19 cellular contexts compared by ENCODE assay signal in the genomic region with DNA sequence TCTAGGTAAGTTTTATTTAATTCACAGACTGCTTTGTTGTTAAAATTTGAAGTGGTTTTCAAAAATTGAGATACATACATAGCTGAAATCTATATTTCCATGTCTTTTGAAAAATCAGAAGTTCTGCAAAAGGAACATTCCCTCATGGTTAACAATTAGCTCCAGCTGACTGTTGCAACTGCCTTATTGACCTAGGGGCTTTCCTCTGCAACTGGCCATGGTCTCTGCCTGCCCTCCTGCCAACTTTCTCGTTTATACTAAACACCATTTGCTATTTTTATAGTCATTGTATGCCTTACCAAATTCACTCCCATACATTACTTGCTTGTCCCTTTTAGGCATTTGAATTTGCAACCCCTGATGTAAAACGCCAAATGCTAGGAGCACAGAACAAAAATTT.
DNase-seq lines count a peak whose midpoint lies in the region; ATAC-seq and TF ChIP-seq lines count a peak whose summit lies in the region.
"Had no signal": no experiment of that assay in that cellular context is flagged by ENCODE, and none has a peak within 500 bp of the region (broad histone marks: within the 10 kb centered on the region; RNA-seq: fewer than 3 reads in every experiment).

No MANE protein-coding gene starts in this region.

- no peaks in the 10 kb centered on the region for H3K27me3 Mint-ChIP-seq in activated CD4-positive, alpha-beta T cell treated with anti-CD3 and anti-CD28 coated beads, Interleukin-2, amount 10 ng/mL, durations not matched to agents 24 days and 14 days
- H3K27me3 Mint-ChIP-seq: B cell; CD4-positive, CD25-positive, alpha-beta regulatory T cell had no signal

- peak overlapping the region; percentile 43 for H3K4me2 ChIP-seq in hepatocyte
- H3K4me2 ChIP-seq: BLaER1, GM23338 had no signal

- no peak for ATAC-seq in omental fat pad (ENCODE audit: low FRiP score)
- ATAC-seq: CD8-positive, alpha-beta T cell; GM12878; HCT116 had no signal

- peaks cover 9% of the 10 kb centered on the region for H3K79me2 ChIP-seq in hepatocyte

- H3K27me3 ChIP-seq in hepatocyte (no peaks in the 10 kb centered on the region), liver (ENCODE audit: control insufficient read depth in 4 of 4, insufficient read depth in 4 of 4, low read length in 3 of 4) (no peaks in the 10 kb centered on the region)
- H3K27me3 ChIP-seq: BLaER1 had no signal

- H3K9me3 Mint-ChIP-seq in activated CD4-positive, alpha-beta T cell treated with anti-CD3 and anti-CD28 coated beads, Interleukin-2, amount 10 ng/mL, durations not matched to agents 24 days and 14 days: no peaks in the 10 kb centered on the region
- H3K9me3 Mint-ChIP-seq: GM23338, H9 had no signal

- TF ChIP-seq CTCF in hepatocyte (IDR thresholded peaks at IDR 0.05; ENCODE audit: poor library complexity) (no peak), liver (IDR thresholded peaks at IDR 0.05; ENCODE audit: low read depth, low read length, missing input control) (no peak), GM10248 (IDR thresholded peaks at IDR 0.05; ENCODE audit: control extremely low read depth, extremely low read depth, low read depth, missing control alignments) (no peak), omental fat pad (IDR thresholded peaks at IDR 0.05) (no peak)

- no peaks in the 10 kb centered on the region for H3K36me3 Mint-ChIP-seq in activated CD4-positive, alpha-beta T cell treated with anti-CD3 and anti-CD28 coated beads, Interleukin-2, amount 10 ng/mL, durations not matched to agents 24 days and 14 days (ENCODE audit: low read depth)
- H3K36me3 Mint-ChIP-seq: CD4-positive, CD25-positive, alpha-beta regulatory T cell; CD8-positive, alpha-beta T cell had no signal

- POLR2A ChIA-PET in GM10248 (lab: Yijun Ruan, JAX): no interaction called here

- no peaks in the 10 kb centered on the region for H4K20me1 ChIP-seq in hepatocyte (ENCODE audit: insufficient read depth, poor library complexity, severe bottlenecking)
- H4K20me1 ChIP-seq: BLaER1 had no signal

- no peak overlapping the region for H3K27ac Mint-ChIP-seq in activated CD4-positive, alpha-beta T cell treated with anti-CD3 and anti-CD28 coated beads, Interleukin-2, amount 10 ng/mL, durations not matched to agents 24 days and 14 days
- H3K27ac Mint-ChIP-seq: B cell; CD4-positive, CD25-positive, alpha-beta regulatory T cell; CD8-positive, alpha-beta T cell had no signal

- no peaks in the 10 kb centered on the region for H3K9me2 ChIP-seq in hepatocyte (replicated peaks; ENCODE audit: insufficient read depth)

- intact Hi-C loops in activated CD4-positive, alpha-beta T cell treated with anti-CD3 and anti-CD28 coated beads, Interleukin-2, amount 10 ng/mL, durations not matched to agents 24 days and 14 days (cut with micrococcal nuclease): no loop called here

- TF ChIP-seq RAD21 in liver (IDR thresholded peaks at IDR 0.05): peak in 1 of 2 donors; percentile 7

- WGBS in hepatocyte (ENCODE audit: low lambda C conversion rate, missing lambda C conversion rate): 72% methylated on average over 2 of the region's 2 CpGs
- 22% methylated on average over 2 of the region's 2 CpGs for WGBS in liver

- H3K36me3 ChIP-seq in hepatocyte (replicated peaks; ENCODE audit: insufficient read depth, low read depth) (no peaks in the 10 kb centered on the region), liver (ENCODE audit: control insufficient read depth in 4 of 4, insufficient read depth in 3 of 4, low read depth in 1 of 4, low read length in 3 of 4) (no peaks in the 10 kb centered on the region)
- H3K36me3 ChIP-seq: BLaER1 had no signal

- CTCF ChIA-PET in GM10248 (lab: Yijun Ruan, JAX): interaction anchor here (1.1 kb wide), 1 partner anchor 10 kb away, joined by 3 read pairs; no protein-coding TSS in a partner anchor

- no peak overlapping the region for H2AFZ ChIP-seq in hepatocyte
- H2AFZ ChIP-seq: GM23338 had no signal

- peak overlapping the region; percentile 48 for H3K27ac ChIP-seq in hepatocyte
- H3K27ac ChIP-seq in liver (ENCODE audit: low read depth in 1 of 2, low read length in 2 of 2): peak overlapping the region; percentile 76 to 85
- H3K27ac ChIP-seq: 22Rv1, BLaER1, C4-2B had no signal

- H3K4me3 Mint-ChIP-seq in activated CD4-positive, alpha-beta T cell treated with anti-CD3 and anti-CD28 coated beads, Interleukin-2, amount 10 ng/mL, durations not matched to agents 24 days and 14 days: no peak overlapping the region
- H3K4me3 Mint-ChIP-seq: B cell; CD4-positive, CD25-positive, alpha-beta regulatory T cell; CD8-positive, alpha-beta T cell; GM23338; H9 had no signal

- no peaks in the 10 kb centered on the region for H3K9me3 ChIP-seq in hepatocyte (ENCODE audit: low read depth)
- H3K9me3 ChIP-seq in liver (ENCODE audit: control insufficient read depth in 4 of 4, low read length in 3 of 4): no peaks in the 10 kb centered on the region
- H3K9me3 ChIP-seq: BLaER1, Caco-2 had no signal

- H3K4me1 Mint-ChIP-seq in activated CD4-positive, alpha-beta T cell treated with anti-CD3 and anti-CD28 coated beads, Interleukin-2, amount 10 ng/mL, durations not matched to agents 24 days and 14 days: no peaks in the 10 kb centered on the region
- H3K4me1 Mint-ChIP-seq: B cell; CD4-positive, CD25-positive, alpha-beta regulatory T cell had no signal

- DNase-seq in activated CD4-positive, alpha-beta T cell treated with anti-CD3 and anti-CD28 coated beads, Interleukin-2, amount 10 ng/mL, durations not matched to agents 24 days and 14 days: peak; percentile 4
- no peak for DNase-seq in activated CD4-positive, alpha-beta T cell treated with anti-CD3 and anti-CD28 coated beads, Interleukin-2, amount 50 U/mL, for 48 hours
- DNase-seq in hepatocyte (ENCODE audit: low spot score) (no peak), GM10248 (ENCODE audit: extremely low spot score) (no peak), omental fat pad (ENCODE audit: low spot score) (no peak)
- DNase-seq: Caco-2; CD4-positive, CD25-positive, alpha-beta regulatory T cell; CD8-positive, alpha-beta T cell; DMS153; DND-41; H9 had no signal

- H3K4me3 ChIP-seq in hepatocyte (no peak overlapping the region), liver (ENCODE audit: low read depth in 1 of 3, low read length in 3 of 3) (peak overlapping the region in 2 of 3 donors; percentile 9 to 17)
- H3K4me3 ChIP-seq: BLaER1, GM12878, GM23338 had no signal

- H3K9ac ChIP-seq in liver (ENCODE audit: low read depth in 1 of 2, low read length in 2 of 2): peak overlapping the region in 1 of 2 donors; percentile 58
- H3K9ac ChIP-seq: BLaER1 had no signal

- H3K4me1 ChIP-seq in hepatocyte (ENCODE audit: insufficient read depth): peaks cover 29% of the 10 kb centered on the region
- H3K4me1 ChIP-seq in liver (ENCODE audit: control insufficient read depth in 4 of 4, insufficient read depth in 4 of 4, low read length in 3 of 4): peaks cover 15 to 50% (median 45%) of the 10 kb centered on the region in 4 donors
- H3K4me1 ChIP-seq: BLaER1 had no signal

TF ChIP-seq in liver, 16 proteins besides CTCF, POLR2A, EP300 and RAD21 (continues in another document):
- TF ChIP-seq FOXA1 (IDR thresholded peaks at IDR 0.05) (peak; percentile 94), YY1 (IDR thresholded peaks at IDR 0.05) (peak; percentile 72), SP1 (IDR thresholded peaks at IDR 0.05) (no peak), HNF4G (IDR thresholded peaks at IDR 0.05) (no peak)
- TF ChIP-seq, protein P1, sequence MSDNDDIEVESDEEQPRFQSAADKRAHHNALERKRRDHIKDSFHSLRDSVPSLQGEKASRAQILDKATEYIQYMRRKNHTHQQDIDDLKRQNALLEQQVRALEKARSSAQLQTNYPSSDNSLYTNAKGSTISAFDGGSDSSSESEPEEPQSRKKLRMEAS (IDR thresholded peaks at IDR 0.05): peak; percentile 24
- TF ChIP-seq, protein P2, sequence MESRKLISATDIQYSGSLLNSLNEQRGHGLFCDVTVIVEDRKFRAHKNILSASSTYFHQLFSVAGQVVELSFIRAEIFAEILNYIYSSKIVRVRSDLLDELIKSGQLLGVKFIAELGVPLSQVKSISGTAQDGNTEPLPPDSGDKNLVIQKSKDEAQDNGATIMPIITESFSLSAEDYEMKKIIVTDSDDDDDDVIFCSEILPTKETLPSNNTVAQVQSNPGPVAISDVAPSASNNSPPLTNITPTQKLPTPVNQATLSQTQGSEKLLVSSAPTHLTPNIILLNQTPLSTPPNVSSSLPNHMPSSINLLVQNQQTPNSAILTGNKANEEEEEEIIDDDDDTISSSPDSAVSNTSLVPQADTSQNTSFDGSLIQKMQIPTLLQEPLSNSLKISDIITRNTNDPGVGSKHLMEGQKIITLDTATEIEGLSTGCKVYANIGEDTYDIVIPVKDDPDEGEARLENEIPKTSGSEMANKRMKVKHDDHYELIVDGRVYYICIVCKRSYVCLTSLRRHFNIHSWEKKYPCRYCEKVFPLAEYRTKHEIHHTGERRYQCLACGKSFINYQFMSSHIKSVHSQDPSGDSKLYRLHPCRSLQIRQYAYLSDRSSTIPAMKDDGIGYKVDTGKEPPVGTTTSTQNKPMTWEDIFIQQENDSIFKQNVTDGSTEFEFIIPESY (IDR thresholded peaks at IDR 0.05): peak; percentile 43
- TF ChIP-seq, protein P3, sequence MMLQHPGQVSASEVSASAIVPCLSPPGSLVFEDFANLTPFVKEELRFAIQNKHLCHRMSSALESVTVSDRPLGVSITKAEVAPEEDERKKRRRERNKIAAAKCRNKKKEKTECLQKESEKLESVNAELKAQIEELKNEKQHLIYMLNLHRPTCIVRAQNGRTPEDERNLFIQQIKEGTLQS (IDR thresholded peaks at IDR 0.05): no peak
